ENCODE assay signal across 1 cellular context in the genomic region with DNA sequence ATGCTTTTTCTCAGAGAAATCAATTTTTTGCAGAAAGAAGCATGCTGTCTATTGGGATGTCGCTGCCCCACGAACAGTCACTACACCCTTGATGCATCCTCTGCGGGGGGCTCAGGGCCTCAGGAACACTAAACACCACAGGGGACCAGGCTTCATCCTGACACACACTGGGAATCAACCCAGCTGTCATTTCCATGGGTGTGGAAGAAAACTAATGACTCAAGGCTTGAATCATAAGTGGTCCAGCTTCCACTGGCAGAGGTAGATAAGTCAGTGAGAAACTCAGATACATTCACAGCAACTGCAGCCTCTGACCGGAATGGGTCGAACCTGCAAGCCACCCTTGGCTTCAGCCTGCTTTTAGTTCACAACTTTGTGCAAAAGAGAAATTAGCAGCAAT.
TF ChIP-seq lines count a peak whose summit lies in the region.

No MANE protein-coding gene starts in this region.

TF ChIP-seq in HepG2, 621 proteins besides CTCF, POLR2A, EP300 and RAD21:
- TF ChIP-seq, protein P1, sequence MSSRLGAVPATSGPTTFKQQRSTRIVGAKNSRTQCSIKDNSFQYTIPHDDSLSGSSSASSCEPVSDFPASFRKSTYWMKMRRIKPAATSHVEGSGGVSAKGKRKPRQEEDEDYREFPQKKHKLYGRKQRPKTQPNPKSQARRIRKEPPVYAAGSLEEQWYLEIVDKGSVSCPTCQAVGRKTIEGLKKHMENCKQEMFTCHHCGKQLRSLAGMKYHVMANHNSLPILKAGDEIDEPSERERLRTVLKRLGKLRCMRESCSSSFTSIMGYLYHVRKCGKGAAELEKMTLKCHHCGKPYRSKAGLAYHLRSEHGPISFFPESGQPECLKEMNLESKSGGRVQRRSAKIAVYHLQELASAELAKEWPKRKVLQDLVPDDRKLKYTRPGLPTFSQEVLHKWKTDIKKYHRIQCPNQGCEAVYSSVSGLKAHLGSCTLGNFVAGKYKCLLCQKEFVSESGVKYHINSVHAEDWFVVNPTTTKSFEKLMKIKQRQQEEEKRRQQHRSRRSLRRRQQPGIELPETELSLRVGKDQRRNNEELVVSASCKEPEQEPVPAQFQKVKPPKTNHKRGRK (CRISPR knock-in tag; IDR thresholded peaks at IDR 0.05): no peak
- TF ChIP-seq ZBTB4 (CRISPR knock-in tag; IDR thresholded peaks at IDR 0.05; ENCODE audit: borderline replicate concordance) (no peak), TCF7L2 (IDR thresholded peaks at IDR 0.05; ENCODE audit: low read depth, low read length) (no peak), PAWR (CRISPR knock-in tag; IDR thresholded peaks at IDR 0.05; ENCODE audit: borderline replicate concordance) (no peak), NFE2L2 (IDR thresholded peaks at IDR 0.05; ENCODE audit: low read length) (no peak), ZBTB42 (CRISPR knock-in tag; IDR thresholded peaks at IDR 0.05) (no peak), ZNF225 (CRISPR knock-in tag; IDR thresholded peaks at IDR 0.05) (no peak), IKZF1 (IDR thresholded peaks at IDR 0.05) (no peak), DNMT3B (CRISPR knock-in tag; conservative IDR thresholded peaks at IDR 0.05) (no peak), KAT8 (CRISPR knock-in tag; IDR thresholded peaks at IDR 0.05) (no peak), MAZ (IDR thresholded peaks at IDR 0.05; ENCODE audit: borderline replicate concordance, low read depth, low read length) (no peak), MAZ (CRISPR knock-in tag; IDR thresholded peaks at IDR 0.05; ENCODE audit: low read depth) (no peak)
- TF ChIP-seq, protein P2, sequence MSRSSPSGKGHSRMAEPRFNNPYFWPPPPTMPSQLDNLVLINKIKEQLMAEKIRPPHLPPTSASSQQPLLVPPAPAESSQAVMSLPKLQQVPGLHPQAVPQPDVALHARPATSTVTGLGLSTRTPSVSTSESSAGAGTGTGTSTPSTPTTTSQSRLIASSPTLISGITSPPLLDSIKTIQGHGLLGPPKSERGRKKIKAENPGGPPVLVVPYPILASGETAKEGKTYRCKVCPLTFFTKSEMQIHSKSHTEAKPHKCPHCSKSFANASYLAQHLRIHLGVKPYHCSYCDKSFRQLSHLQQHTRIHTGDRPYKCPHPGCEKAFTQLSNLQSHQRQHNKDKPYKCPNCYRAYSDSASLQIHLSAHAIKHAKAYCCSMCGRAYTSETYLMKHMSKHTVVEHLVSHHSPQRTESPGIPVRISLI (CRISPR knock-in tag; IDR thresholded peaks at IDR 0.05; ENCODE audit: borderline replicate concordance): no peak
TF ChIP-seq in HepG2: peak in this region for 0.
